15 cellular contexts compared by ENCODE assay signal in the genomic region with DNA sequence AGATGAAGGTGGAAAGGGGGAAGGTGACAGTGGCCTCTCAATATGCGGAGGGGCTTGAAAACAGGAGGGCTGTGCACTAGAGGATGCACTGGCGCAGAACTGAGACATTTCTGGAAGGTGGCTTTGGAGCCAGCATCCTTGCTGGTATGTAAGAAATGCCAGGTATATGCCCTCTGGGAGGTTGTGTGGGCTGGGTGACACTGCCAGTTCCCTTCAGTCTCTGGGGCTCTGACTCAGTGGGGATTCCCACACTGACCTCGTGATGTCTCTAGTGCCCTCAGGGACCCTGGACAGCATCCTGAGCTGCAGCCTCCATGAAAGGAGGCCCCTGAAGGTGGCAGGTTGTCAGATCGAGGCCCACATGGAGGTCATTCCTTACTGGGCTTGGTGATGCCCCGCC.
"Had no signal": no experiment of that assay in that cellular context is flagged by ENCODE, and none has a peak within 500 bp of the region (broad histone marks: within the 10 kb centered on the region; RNA-seq: fewer than 3 reads in every experiment).

No MANE protein-coding gene starts in this region.

- DNase-seq: activated CD4-positive, alpha-beta T cell treated with anti-CD3 and anti-CD28 coated beads for 4 hours; activated CD8-positive, alpha-beta memory T cell treated with anti-CD3 and anti-CD28 coated beads for 24 hours; cerebellar nuclear complex; effector memory CD4-positive, alpha-beta T cell; heart right ventricle; naive B cell; retina; stimulated activated CD4-positive, alpha-beta T cell treated with anti-CD3 and anti-CD28 coated beads, Interleukin-4, amount 100 ng/mL, for 1 hour; stimulated activated naive CD4-positive, alpha-beta T cell treated with Interleukin-2 at 50 U/mL for 16 hours; T-helper 17 cell; transverse colon had no signal

- ATAC-seq: heart right ventricle, T-helper 17 cell, WTC11 had no signal

- H3K36me3 Mint-ChIP-seq: naive B cell had no signal

- H3K4me3 Mint-ChIP-seq: dendritic cell treated with granulocyte-macrophage colony-stimulating factor and Interleukin-4, amounts not matched to agents 40 ng/mL and 50 ng/mL, for 4 days; naive B cell; T-helper 17 cell; WTC11 had no signal

- H3K36me3 ChIP-seq: breast epithelium, transverse colon had no signal

- H3K9ac ChIP-seq: parathyroid adenoma had no signal

- H3K27ac Mint-ChIP-seq: dendritic cell treated with granulocyte-macrophage colony-stimulating factor and Interleukin-4, amounts not matched to agents 40 ng/mL and 50 ng/mL, for 4 days; naive B cell; T-helper 17 cell; WTC11 had no signal

- H3K4me1 Mint-ChIP-seq: naive B cell, T-helper 17 cell had no signal

- H3K27ac ChIP-seq: heart right ventricle, parathyroid adenoma, transverse colon had no signal

- H2AFZ ChIP-seq: parathyroid adenoma had no signal

- H3K27me3 ChIP-seq: breast epithelium, heart right ventricle, transverse colon had no signal

- H3K4me3 ChIP-seq: breast epithelium, heart right ventricle, transverse colon had no signal
